Comparison of ENCODE assay signal across 26 cellular contexts in the genomic region with DNA sequence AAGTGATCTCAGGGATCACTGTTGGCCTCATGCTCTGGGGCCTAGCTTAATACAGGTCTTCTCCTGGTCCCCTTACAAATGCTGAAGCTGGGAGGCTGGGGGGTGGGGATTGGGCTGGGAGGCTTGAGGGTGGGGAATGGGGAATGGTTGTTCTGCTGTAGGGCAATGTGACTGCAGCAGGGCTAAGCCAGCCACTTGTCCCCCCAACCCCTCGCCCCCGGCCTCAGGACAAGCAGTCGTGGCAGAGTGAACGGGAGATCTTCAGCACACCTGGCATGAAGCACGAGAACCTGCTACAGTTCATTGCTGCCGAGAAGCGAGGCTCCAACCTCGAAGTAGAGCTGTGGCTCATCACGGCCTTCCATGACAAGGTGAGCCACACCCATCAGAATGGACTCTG.
"Had no signal": no experiment of that assay in that cellular context is flagged by ENCODE, and none has a peak within 500 bp of the region (broad histone marks: within the 10 kb centered on the region; RNA-seq: fewer than 3 reads in every experiment).

No MANE protein-coding gene starts in this region.

- H3K36me3 Mint-ChIP-seq: activated naive CD8-positive, alpha-beta T cell treated with anti-CD3 and anti-CD28 coated beads, Interleukin-2, amount 10 ng/mL, durations not matched to agents 7 days and 5 days had no signal

- H3K4me1 Mint-ChIP-seq: activated B cell treated with CpG ODN at 0.5 μM for 24 hours; activated CD4-positive, alpha-beta T cell treated with anti-CD3 and anti-CD28 coated beads, Interleukin-2, amount 10 ng/mL, durations not matched to agents 24 days and 14 days; activated naive CD8-positive, alpha-beta T cell treated with anti-CD3 and anti-CD28 coated beads, Interleukin-2, amount 10 ng/mL, durations not matched to agents 7 days and 5 days had no signal

- H3K27me3 Mint-ChIP-seq: activated B cell treated with CpG ODN at 0.5 μM for 24 hours; activated CD4-positive, alpha-beta memory T cell treated with anti-CD3 and anti-CD28 coated beads for 36 hours; activated CD4-positive, alpha-beta T cell treated with anti-CD3 and anti-CD28 coated beads for 36 hours; activated CD4-positive, alpha-beta T cell treated with anti-CD3 and anti-CD28 coated beads, Interleukin-2, amount 10 ng/mL, durations not matched to agents 24 days and 14 days; activated naive CD4-positive, alpha-beta T cell treated with anti-CD3 and anti-CD28 coated beads, Interleukin-2, amount 10 ng/mL, durations not matched to agents 7 days and 5 days; activated naive CD8-positive, alpha-beta T cell treated with anti-CD3 and anti-CD28 coated beads, Interleukin-2, amount 10 ng/mL, durations not matched to agents 7 days and 5 days; activated T-cell treated with anti-CD3 and anti-CD28 coated beads, Interleukin-2, amount 50 U/mL, for 24 hours; brain; central memory CD8-positive, alpha-beta T cell; dendritic cell treated with granulocyte-macrophage colony-stimulating factor and Interleukin-4, amounts not matched to agents 40 ng/mL and 50 ng/mL, for 4 days; effector memory CD8-positive, alpha-beta T cell had no signal

- H3K27ac Mint-ChIP-seq: activated B cell treated with CpG ODN at 0.5 μM for 24 hours; activated CD4-positive, alpha-beta memory T cell treated with anti-CD3 and anti-CD28 coated beads for 36 hours; activated CD4-positive, alpha-beta T cell treated with anti-CD3 and anti-CD28 coated beads for 36 hours; activated CD4-positive, alpha-beta T cell treated with anti-CD3 and anti-CD28 coated beads, Interleukin-2, amount 10 ng/mL, durations not matched to agents 24 days and 14 days; activated naive CD4-positive, alpha-beta T cell treated with anti-CD3 and anti-CD28 coated beads, Interleukin-2, amount 10 ng/mL, durations not matched to agents 7 days and 5 days; activated naive CD8-positive, alpha-beta T cell treated with anti-CD3 and anti-CD28 coated beads, Interleukin-2, amount 10 ng/mL, durations not matched to agents 7 days and 5 days; activated T-cell treated with anti-CD3 and anti-CD28 coated beads, Interleukin-2, amount 50 U/mL, for 24 hours; activated T-cell treated with anti-CD3 and anti-CD28 coated beads, Interleukin-2, amount 50 U/mL, for 72 hours; dendritic cell treated with granulocyte-macrophage colony-stimulating factor and Interleukin-4, amounts not matched to agents 40 ng/mL and 50 ng/mL, for 4 days; T-helper 1 cell treated with Interleukin-12 subunit alpha and Interleukin-12 subunit beta and Interleukin-4 antibody, amounts not matched to agents 30 μg/mL and 1 μg/mL, for 36 hours had no signal

- ATAC-seq: effector memory CD8-positive, alpha-beta T cell had no signal

- H3K9me3 Mint-ChIP-seq: activated B cell treated with CpG ODN at 0.5 μM for 24 hours; activated CD4-positive, alpha-beta memory T cell treated with anti-CD3 and anti-CD28 coated beads for 36 hours; activated CD4-positive, alpha-beta T cell treated with anti-CD3 and anti-CD28 coated beads, Interleukin-2, amount 10 ng/mL, durations not matched to agents 24 days and 14 days; activated naive CD4-positive, alpha-beta T cell treated with anti-CD3 and anti-CD28 coated beads, Interleukin-2, amount 10 ng/mL, durations not matched to agents 7 days and 5 days; activated naive CD4-positive, alpha-beta T cell treated with anti-CD3 and anti-CD28 coated beads, Interleukin-2, amount 50 U/mL, for 72 hours; activated naive CD8-positive, alpha-beta T cell treated with anti-CD3 and anti-CD28 coated beads, Interleukin-2, amount 10 ng/mL, durations not matched to agents 7 days and 5 days; activated T-cell treated with anti-CD3 and anti-CD28 coated beads, Interleukin-2, amount 50 U/mL, for 24 hours; activated T-cell treated with anti-CD3 and anti-CD28 coated beads, Interleukin-2, amount 50 U/mL, for 72 hours; brain; central memory CD8-positive, alpha-beta T cell; dendritic cell treated with granulocyte-macrophage colony-stimulating factor and Interleukin-4, amounts not matched to agents 40 ng/mL and 50 ng/mL, for 4 days; effector memory CD8-positive, alpha-beta T cell; T-helper 1 cell treated with Interleukin-12 subunit alpha and Interleukin-12 subunit beta and Interleukin-4 antibody, amounts not matched to agents 30 μg/mL and 1 μg/mL, for 36 hours; T-helper 2 cell treated with Interferon-gamma antibody and Interleukin-4, amounts not matched to agents 5 μg/mL and 100 μg/mL, for 36 hours had no signal

- DNase-seq: activated B cell treated with CpG ODN at 0.5 μM for 24 hours; activated CD4-positive, alpha-beta memory T cell treated with anti-CD3 and anti-CD28 coated beads for 36 hours; activated CD4-positive, alpha-beta T cell treated with anti-CD3 and anti-CD28 coated beads for 36 hours; activated CD4-positive, alpha-beta T cell treated with anti-CD3 and anti-CD28 coated beads, Interleukin-2, amount 10 ng/mL, durations not matched to agents 24 days and 14 days; activated CD4-positive, CD25-positive, alpha-beta regulatory T cell treated with anti-CD3 and anti-CD28 coated beads, Interleukin-2, amount 50 U/mL, for 72 hours; activated CD8-positive, alpha-beta memory T cell treated with anti-CD3 and anti-CD28 coated beads, Interleukin-2, amount 50 U/mL, for 48 hours; activated gamma-delta T cell; activated naive CD4-positive, alpha-beta T cell; activated naive CD4-positive, alpha-beta T cell treated with anti-CD3 and anti-CD28 coated beads, Interleukin-2, amount 10 ng/mL, durations not matched to agents 7 days and 5 days; activated naive CD8-positive, alpha-beta T cell treated with anti-CD3 and anti-CD28 coated beads, Interleukin-2, amount 10 ng/mL, durations not matched to agents 7 days and 5 days; activated T-cell treated with anti-CD3 and anti-CD28 coated beads for 4 hours; activated T-cell treated with anti-CD3 and anti-CD28 coated beads, Interleukin-2, amount 50 U/mL, for 72 hours; effector CD4-positive, alpha-beta T cell; effector memory CD8-positive, alpha-beta T cell; erythroblast; esophagus squamous epithelium; foreskin melanocyte; T1000; WERI-Rb-1 had no signal

- H3K4me3 Mint-ChIP-seq: activated B cell treated with CpG ODN at 0.5 μM for 24 hours; activated CD4-positive, alpha-beta memory T cell treated with anti-CD3 and anti-CD28 coated beads for 36 hours; activated CD4-positive, alpha-beta T cell treated with anti-CD3 and anti-CD28 coated beads for 36 hours; activated CD4-positive, alpha-beta T cell treated with anti-CD3 and anti-CD28 coated beads, Interleukin-2, amount 10 ng/mL, durations not matched to agents 24 days and 14 days; activated naive CD4-positive, alpha-beta T cell treated with anti-CD3 and anti-CD28 coated beads, Interleukin-2, amount 10 ng/mL, durations not matched to agents 7 days and 5 days; activated naive CD8-positive, alpha-beta T cell treated with anti-CD3 and anti-CD28 coated beads, Interleukin-2, amount 10 ng/mL, durations not matched to agents 7 days and 5 days; activated T-cell treated with anti-CD3 and anti-CD28 coated beads, Interleukin-2, amount 50 U/mL, for 24 hours; activated T-cell treated with anti-CD3 and anti-CD28 coated beads, Interleukin-2, amount 50 U/mL, for 72 hours; brain; central memory CD8-positive, alpha-beta T cell; dendritic cell treated with granulocyte-macrophage colony-stimulating factor and Interleukin-4, amounts not matched to agents 40 ng/mL and 50 ng/mL, for 4 days; effector memory CD8-positive, alpha-beta T cell; T-helper 1 cell treated with Interleukin-12 subunit alpha and Interleukin-12 subunit beta and Interleukin-4 antibody, amounts not matched to agents 30 μg/mL and 1 μg/mL, for 36 hours; T-helper 2 cell treated with Interferon-gamma antibody and Interleukin-4, amounts not matched to agents 5 μg/mL and 100 μg/mL, for 36 hours had no signal
